16 cellular contexts compared by ENCODE assay signal in genomic region chr16:73778872-73779271, GRCh38.
A peak's percentile ranks its signal among the peaks of the same experiment; 100 is the strongest.
DNase-seq lines count a peak whose midpoint lies in the region; ATAC-seq and TF ChIP-seq lines count a peak whose summit lies in the region.
"Had no signal": no experiment of that assay in that cellular context is flagged by ENCODE, and none has a peak within 500 bp of the region (broad histone marks: within the 10 kb centered on the region; RNA-seq: fewer than 3 reads in every experiment).

No MANE protein-coding gene starts in this region.

- peaks cover 6% of the 10 kb centered on the region for H3K9me3 Mint-ChIP-seq in activated CD4-positive, alpha-beta T cell treated with anti-CD3 and anti-CD28 coated beads, Interleukin-2, amount 10 ng/mL, durations not matched to agents 24 days and 14 days

- no peaks in the 10 kb centered on the region for H3K36me3 ChIP-seq in testis (ENCODE audit: low read depth, missing control alignments)
- H3K36me3 ChIP-seq: HAP-1 had no signal

- H3K36me3 Mint-ChIP-seq in activated CD4-positive, alpha-beta T cell treated with anti-CD3 and anti-CD28 coated beads, Interleukin-2, amount 10 ng/mL, durations not matched to agents 24 days and 14 days (ENCODE audit: low read depth), result no peaks in the 10 kb centered on the region

- H3K4me1 Mint-ChIP-seq in activated CD4-positive, alpha-beta T cell treated with anti-CD3 and anti-CD28 coated beads, Interleukin-2, amount 10 ng/mL, durations not matched to agents 24 days and 14 days, result no peaks in the 10 kb centered on the region

- no peak overlapping the region for H3K4me3 Mint-ChIP-seq in activated CD4-positive, alpha-beta T cell treated with anti-CD3 and anti-CD28 coated beads, Interleukin-2, amount 10 ng/mL, durations not matched to agents 24 days and 14 days
- H3K4me3 Mint-ChIP-seq: CD4-positive, alpha-beta T cell had no signal

- intact Hi-C loops in activated CD4-positive, alpha-beta T cell treated with anti-CD3 and anti-CD28 coated beads, Interleukin-2, amount 10 ng/mL, durations not matched to agents 24 days and 14 days (cut with micrococcal nuclease), result no loop called here
- intact Hi-C loops in testis (cut with DNase I; ENCODE audit: low total_unique reads), result no loop called here

- ATAC-seq in GM21390 (IDR thresholded peaks at IDR 0.05; ENCODE audit: unreplicated experiment), result no peak
- ATAC-seq: GM12878 had no signal

- H3K9me3 ChIP-seq in testis, result no peaks in the 10 kb centered on the region
- H3K9me3 ChIP-seq: Caco-2, HAP-1 had no signal

- peak; percentile 71 for DNase-seq in NCI-H1694 (lab: John Stamatoyannopoulos, UW)
- peak; percentile 47 for DNase-seq in NCI-H2171 treated with DMSO at 0.1 percent for 48 hours (lab: John Stamatoyannopoulos, UW)
- DNase-seq in NCI-H524 treated with DMSO at 0.1 percent for 48 hours (lab: John Stamatoyannopoulos, UW), result peak; percentile 28
- DNase-seq in activated CD4-positive, alpha-beta T cell treated with anti-CD3 and anti-CD28 coated beads, Interleukin-2, amount 10 ng/mL, durations not matched to agents 24 days and 14 days, result no peak
- DNase-seq in testis, result no peak
- DNase-seq: ACHN; Caco-2; CD4-positive, alpha-beta T cell; DMS53; DND-41; EL; GM23248 had no signal

- H3K27ac Mint-ChIP-seq in activated CD4-positive, alpha-beta T cell treated with anti-CD3 and anti-CD28 coated beads, Interleukin-2, amount 10 ng/mL, durations not matched to agents 24 days and 14 days, result no peak overlapping the region
- H3K27ac Mint-ChIP-seq: CD4-positive, alpha-beta T cell had no signal

- 81 to 89% methylated on average over 5 of the region's 5 CpGs for WGBS in testis, 2 donors

- no peak overlapping the region for H3K4me3 ChIP-seq in testis
- H3K4me3 ChIP-seq: GM12878, GM23248, HAP-1 had no signal

- TF ChIP-seq CTCF in testis (IDR thresholded peaks at IDR 0.05), result no peak

- no peak for TF ChIP-seq POLR2A in testis (IDR thresholded peaks at IDR 0.05)

- H3K27ac ChIP-seq in testis, result no peak overlapping the region
- H3K27ac ChIP-seq: C4-2B, GM23248 had no signal

- no peaks in the 10 kb centered on the region for H3K4me1 ChIP-seq in testis
- H3K4me1 ChIP-seq: Caco-2, HAP-1 had no signal

- H3K27me3 Mint-ChIP-seq in activated CD4-positive, alpha-beta T cell treated with anti-CD3 and anti-CD28 coated beads, Interleukin-2, amount 10 ng/mL, durations not matched to agents 24 days and 14 days, result no peaks in the 10 kb centered on the region
- H3K27me3 Mint-ChIP-seq: CD4-positive, alpha-beta T cell had no signal

- no peaks in the 10 kb centered on the region for H3K27me3 ChIP-seq in testis

Comparison
In these comparisons a context has a peak if more than half of its experiments do, and no peak if none do; other contexts are left out.
1. DNase-seq: peak in NCI-H1694 (single experiment), NCI-H2171 treated with DMSO at 0.1 percent for 48 hours (single experiment) and NCI-H524 treated with DMSO at 0.1 percent for 48 hours (single experiment); none in activated CD4-positive, alpha-beta T cell treated with anti-CD3 and anti-CD28 coated beads, Interleukin-2, amount 10 ng/mL, durations not matched to agents 24 days and 14 days (single experiment) and testis (single experiment).